In the genomic region with DNA sequence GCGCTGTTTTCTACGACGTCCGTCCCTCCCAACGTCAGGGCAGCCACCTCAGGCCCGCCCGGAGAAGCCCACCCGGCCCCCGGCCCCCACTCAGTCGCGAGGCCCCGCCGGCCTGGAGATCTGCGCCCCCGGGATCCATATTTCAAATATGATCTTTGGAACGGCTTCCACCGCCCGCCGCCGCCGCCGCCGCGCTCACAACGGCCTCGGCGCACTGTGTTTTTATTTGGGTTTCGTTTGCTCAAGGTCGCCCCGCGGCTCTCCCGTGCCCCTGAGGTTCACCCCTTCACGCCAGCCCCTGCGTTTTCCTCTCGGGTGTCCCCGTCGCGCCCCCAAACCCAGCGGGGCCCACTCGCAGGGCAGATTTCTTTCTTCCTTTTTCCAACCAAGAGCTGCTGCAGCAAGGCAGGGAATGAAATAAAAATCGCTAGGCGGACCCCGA, we compare ENCODE assay signal across 7 cellular contexts. TPM values are rescaled to one million over a fixed set of nuclear protein-coding genes. Genes with fewer than 3 reads are reported as not detected.
DNase-seq lines count a peak whose midpoint lies in the region; ATAC-seq and TF ChIP-seq lines count a peak whose summit lies in the region.

No MANE protein-coding gene starts in this region.

- peak overlapping the region; percentile 46 for H3K4me3 ChIP-seq in IMR-90 (ENCODE audit: insufficient read depth, low read depth, low read length)

- no peak for TF ChIP-seq POLR2A in IMR-90 (IDR thresholded peaks at IDR 0.05; ENCODE audit: low read depth, low read length)

- H3K36me3 Mint-ChIP-seq in activated T-helper 2 cell treated with anti-CD3 and anti-CD28 coated beads, Interferon-gamma antibody, Interleukin-2, Interleukin-4, amounts not matched to agents 10 μg/mL and 5 μg/mL and 100 μg/mL, durations not matched to agents 14 hours and 24 hours and 36 hours (ENCODE audit: low read depth) = no peaks in the 10 kb centered on the region
- no peaks in the 10 kb centered on the region for H3K36me3 Mint-ChIP-seq in stimulated activated naive CD8-positive, alpha-beta T cell treated with anti-CD3 and anti-CD28 coated beads, Interleukin-15, Interleukin-2, amounts not matched to agents 100 ng/mL and 50 ng/mL, for 24 hours (ENCODE audit: low read depth)

- no peaks in the 10 kb centered on the region for H3K9me1 ChIP-seq in IMR-90 (ENCODE audit: insufficient read depth, low read length)

- no peak overlapping the region for H3K56ac ChIP-seq in IMR-90 (ENCODE audit: extremely low read depth, insufficient read depth, low read length)

- peak overlapping the region; percentile 83 for H2AK9ac ChIP-seq in IMR-90 (replicated peaks; ENCODE audit: low read depth, low read length, poor library complexity)

- no peak overlapping the region; the same call in 1 of the 2 replicates for H3K18ac ChIP-seq in IMR-90 (ENCODE audit: low read depth, low read length)

- no peaks in the 10 kb centered on the region for H3K36me3 ChIP-seq in IMR-90 (ENCODE audit: control insufficient read depth, insufficient read depth, low read length)

- H2BK20ac ChIP-seq in IMR-90 (ENCODE audit: low read depth, low read length) = no peak overlapping the region

- peaks cover 0 to 1% of the 10 kb centered on the region in 2 experiments; a peak in 2 of 4 replicates for H3K79me1 ChIP-seq in IMR-90 (ENCODE audit: low read depth in 1 of 2, low read length in 2 of 2)

- ATAC-seq in IMR-90 (ENCODE audit: low read depth) (no peak), GM18868 (IDR thresholded peaks at IDR 0.05; ENCODE audit: unreplicated experiment) (no peak)

- H3K27me3 Mint-ChIP-seq in activated T-helper 2 cell treated with anti-CD3 and anti-CD28 coated beads, Interferon-gamma antibody, Interleukin-2, Interleukin-4, amounts not matched to agents 10 μg/mL and 5 μg/mL and 100 μg/mL, durations not matched to agents 14 hours and 24 hours and 36 hours (ENCODE audit: low read depth) = peaks cover 39% of the 10 kb centered on the region
- peaks cover 45% of the 10 kb centered on the region for H3K27me3 Mint-ChIP-seq in stimulated activated naive CD8-positive, alpha-beta T cell treated with anti-CD3 and anti-CD28 coated beads, Interleukin-15, Interleukin-2, amounts not matched to agents 100 ng/mL and 50 ng/mL, for 24 hours

- no peaks in the 10 kb centered on the region for H3K9me3 Mint-ChIP-seq in activated T-helper 2 cell treated with anti-CD3 and anti-CD28 coated beads, Interferon-gamma antibody, Interleukin-2, Interleukin-4, amounts not matched to agents 10 μg/mL and 5 μg/mL and 100 μg/mL, durations not matched to agents 14 hours and 24 hours and 36 hours
- H3K9me3 Mint-ChIP-seq in stimulated activated naive CD8-positive, alpha-beta T cell treated with anti-CD3 and anti-CD28 coated beads, Interleukin-15, Interleukin-2, amounts not matched to agents 100 ng/mL and 50 ng/mL, for 24 hours = no peaks in the 10 kb centered on the region

- peaks cover 6% of the 10 kb centered on the region; the same call in 1 of the 2 replicates for H3K9me3 ChIP-seq in IMR-90 (ENCODE audit: control insufficient read depth, insufficient read depth, low read length)

- in situ Hi-C loops in IMR-90 (cut with MboI; ENCODE audit: low sequenced_read_pairs) = loop anchor here (10.0 kb wide), 1 partner anchor 141 kb away; no protein-coding TSS in a partner anchor

- dilution Hi-C loops in IMR-90 (cut with HindIII; ENCODE audit: low sequenced_read_pairs, unreplicated experiment) = no loop called here

- no peak overlapping the region for H3K14ac ChIP-seq in IMR-90 (replicated peaks; ENCODE audit: low read depth, low read length)

- no TSS peak for BruUV-seq in IMR-90 (replicated peaks; lab: Mats Ljungman, UMichigan)

- DNase-seq in IMR-90 = no peak
- DNase-seq in activated T-helper 2 cell treated with anti-CD3 and anti-CD28 coated beads, Interferon-gamma antibody, Interleukin-2, Interleukin-4, amounts not matched to agents 10 μg/mL and 5 μg/mL and 100 μg/mL, durations not matched to agents 14 hours and 24 hours and 36 hours (ENCODE audit: low spot score) = no peak
- DNase-seq in iris pigment epithelial cell (ENCODE audit: low read depth) = peak; percentile 17
- no peak for DNase-seq in NCI-H1048 (lab: John Stamatoyannopoulos, UW)
- no peak for DNase-seq in posterior vena cava (ENCODE audit: low spot score)

- H3K27me3 ChIP-seq in IMR-90 (ENCODE audit: control insufficient read depth, insufficient read depth, low read length) = peaks cover 40% of the 10 kb centered on the region

- intact Hi-C loops in IMR-90 (cut with micrococcal nuclease) = no loop called here
- intact Hi-C loops in activated T-helper 2 cell treated with anti-CD3 and anti-CD28 coated beads, Interferon-gamma antibody, Interleukin-2, Interleukin-4, amounts not matched to agents 10 μg/mL and 5 μg/mL and 100 μg/mL, durations not matched to agents 14 hours and 24 hours and 36 hours (cut with micrococcal nuclease) = loop anchor here (5.0 to 10.0 kb wide), 4 partner anchors 71 to 1554 kb away; partner anchors contain the start of gene BAHCC1
- intact Hi-C loops in posterior vena cava (cut with DNase I) = loop anchor here in 1 of 2 donors (10.0 kb wide), 1 partner anchor 49 kb away; the partner anchor contains the start of gene CBX8

- H3K4me1 ChIP-seq in IMR-90 (ENCODE audit: control insufficient read depth, insufficient read depth, low read length) = peaks cover 10% of the 10 kb centered on the region

- POLR2A ChIA-PET in IMR-90 (lab: Charles Lee; ENCODE audit: unreplicated experiment) = no interaction called here

- H4K20me1 ChIP-seq in IMR-90 (ENCODE audit: insufficient read depth, low read length) = peaks cover 1% of the 10 kb centered on the region

- H2BK15ac ChIP-seq in IMR-90 (ENCODE audit: low read depth, low read length) = no peak overlapping the region; the same call in 2 of the 3 replicates

- H3K4me1 Mint-ChIP-seq in activated T-helper 2 cell treated with anti-CD3 and anti-CD28 coated beads, Interferon-gamma antibody, Interleukin-2, Interleukin-4, amounts not matched to agents 10 μg/mL and 5 μg/mL and 100 μg/mL, durations not matched to agents 14 hours and 24 hours and 36 hours (ENCODE audit: low read depth) = peaks cover 7% of the 10 kb centered on the region
- peaks cover 25% of the 10 kb centered on the region for H3K4me1 Mint-ChIP-seq in stimulated activated naive CD8-positive, alpha-beta T cell treated with anti-CD3 and anti-CD28 coated beads, Interleukin-15, Interleukin-2, amounts not matched to agents 100 ng/mL and 50 ng/mL, for 24 hours (ENCODE audit: low read depth)

- no peak overlapping the region for H2BK5ac ChIP-seq in IMR-90 (ENCODE audit: low read depth, low read length, poor library complexity, severe bottlenecking)

- H3K4me3 Mint-ChIP-seq in activated T-helper 2 cell treated with anti-CD3 and anti-CD28 coated beads, Interferon-gamma antibody, Interleukin-2, Interleukin-4, amounts not matched to agents 10 μg/mL and 5 μg/mL and 100 μg/mL, durations not matched to agents 14 hours and 24 hours and 36 hours (ENCODE audit: low read depth) = peak overlapping the region; percentile 64
- H3K4me3 Mint-ChIP-seq in stimulated activated naive CD8-positive, alpha-beta T cell treated with anti-CD3 and anti-CD28 coated beads, Interleukin-15, Interleukin-2, amounts not matched to agents 100 ng/mL and 50 ng/mL, for 24 hours = peak overlapping the region; percentile 66

- no peak for TF ChIP-seq CTCF in IMR-90 (conservative IDR thresholded peaks at IDR 0.05; ENCODE audit: low read depth, low read length)

- peak overlapping the region; percentile 72 for H4K5ac ChIP-seq in IMR-90 (ENCODE audit: low read depth, low read length)

- peak overlapping the region; percentile 8; the same call in 1 of the 2 replicates for H3K27ac ChIP-seq in IMR-90 (ENCODE audit: insufficient read depth, low read length)

- H3K4ac ChIP-seq in IMR-90 (ENCODE audit: low read depth, low read length) = peak overlapping the region; percentile 67; the same call in 1 of the 2 replicates

- H3K23ac ChIP-seq in IMR-90 (ENCODE audit: low read depth, low read length) = 0 out of 2 replicates have a peak overlapping the region, but pooled peaks have one; percentile 7

- H4K91ac ChIP-seq in IMR-90 (ENCODE audit: insufficient read depth, low read depth, low read length) = no peak overlapping the region; the same call in 1 of the 2 replicates

- H3K4me2 ChIP-seq in IMR-90 (ENCODE audit: low read depth, low read length) = peak overlapping the region; percentile 89

- no peak for TF ChIP-seq RAD21 in IMR-90 (IDR thresholded peaks at IDR 0.05; ENCODE audit: low read length)

- H2AFZ ChIP-seq in IMR-90 (replicated peaks; ENCODE audit: low read length, poor library complexity) = peak overlapping the region; percentile 93

- no peak overlapping the region for H3K27ac Mint-ChIP-seq in activated T-helper 2 cell treated with anti-CD3 and anti-CD28 coated beads, Interferon-gamma antibody, Interleukin-2, Interleukin-4, amounts not matched to agents 10 μg/mL and 5 μg/mL and 100 μg/mL, durations not matched to agents 14 hours and 24 hours and 36 hours
- H3K27ac Mint-ChIP-seq in stimulated activated naive CD8-positive, alpha-beta T cell treated with anti-CD3 and anti-CD28 coated beads, Interleukin-15, Interleukin-2, amounts not matched to agents 100 ng/mL and 50 ng/mL, for 24 hours = no peak overlapping the region

- peak overlapping the region; percentile 63 for H3K9ac ChIP-seq in IMR-90 (ENCODE audit: low read depth, low read length)

- H4K8ac ChIP-seq in IMR-90 (ENCODE audit: low read depth in 2 of 2, low read length in 2 of 2) = peak overlapping the region in 1 of 2 experiments; percentile 59; a peak in 3 of 4 replicates

- no peak overlapping the region; the same call in 1 of the 2 replicates for H2AK5ac ChIP-seq in IMR-90 (ENCODE audit: low read depth, low read length)

- H2BK120ac ChIP-seq in IMR-90 (ENCODE audit: low read depth, low read length) = no peak overlapping the region

- CTCF ChIA-PET in IMR-90 (lab: Yijun Ruan, JAX) = no interaction called here

- 3% methylated on average over 22 of the region's 43 CpGs; no CpG with 5 or more reads in 1 of the 2 experiments for WGBS in IMR-90 (ENCODE audit: extremely low coverage in 2 of 2, insufficient read length in 1 of 2), 2 experiments

RNA-seq across cellular contexts. Expression of gene CBX4, which starts 4.3 kb away (rescaled TPM):
- total RNA-seq in IMR-90 (2012; rRNA removed) (3.2 and 5.3 TPM in 2 replicates), posterior vena cava (10 to 100 TPM; 11.5 to 14.4 TPM)
- polyA plus RNA-seq in IMR-90 (2012; rRNA removed) = 9.4 and 12.9 TPM in 2 replicates
- polyA plus RNA-seq in IMR-90 (2012; cell fraction: cytosol; rRNA removed) = 13.2 and 18.5 TPM in 2 replicates
- 21.8 and 29.2 TPM in 2 replicates for polyA plus RNA-seq in IMR-90 (2012; cell fraction: nucleus; rRNA removed; ENCODE audit: low replicate concordance)
- total RNA-seq in activated T-helper 2 cell treated with anti-CD3 and anti-CD28 coated beads, Interferon-gamma antibody, Interleukin-2, Interleukin-4, amounts not matched to agents 10 μg/mL and 5 μg/mL and 100 μg/mL, durations not matched to agents 14 hours and 24 hours and 36 hours = 18.5 and 25.0 TPM in 2 replicates

RNA-seq across cellular contexts. Expression of gene CBX8, which starts 46.6 kb away (rescaled TPM):
- total RNA-seq in IMR-90 (2012; rRNA removed) (5.3 and 5.4 TPM in 2 replicates), posterior vena cava (1 to 10 TPM; 4.4 to 5.1 TPM)
- polyA plus RNA-seq in IMR-90 (2012; rRNA removed) = 2.4 and 3.2 TPM in 2 replicates
- 0.49 and 1.0 TPM in 2 replicates for polyA plus RNA-seq in IMR-90 (2012; cell fraction: cytosol; rRNA removed)
- 1.4 and 2.6 TPM in 2 replicates for polyA plus RNA-seq in IMR-90 (2012; cell fraction: nucleus; rRNA removed; ENCODE audit: low replicate concordance)
- total RNA-seq in activated T-helper 2 cell treated with anti-CD3 and anti-CD28 coated beads, Interferon-gamma antibody, Interleukin-2, Interleukin-4, amounts not matched to agents 10 μg/mL and 5 μg/mL and 100 μg/mL, durations not matched to agents 14 hours and 24 hours and 36 hours = 8.6 and 9.9 TPM in 2 replicates
